Comparison of ENCODE assay signal across 25 cellular contexts in genomic region chr6:169848946-169849345, GRCh38.
"Had no signal": no experiment of that assay in that cellular context is flagged by ENCODE, and none has a peak within 500 bp of the region (broad histone marks: within the 10 kb centered on the region; RNA-seq: fewer than 3 reads in every experiment).

No MANE protein-coding gene starts in this region.

- H3K4me3 ChIP-seq: breast epithelium, colonic mucosa, esophagus squamous epithelium, gastroesophageal sphincter, lung, ovary, psoas muscle, right atrium auricular region, skin epidermis had no signal

- ATAC-seq: activated T-cell treated with anti-CD3 and anti-CD28 coated beads, Interleukin-2, amount 50 U/mL, for 4 hours; gastroesophageal sphincter; left colon; natural killer cell; psoas muscle; SK-N-SH treated with all-trans-retinoic acid at 6 μM for 48 hours; stimulated activated memory B cell treated with anti-CD40 and anti-IgM and Interleukin-4, amounts not matched to agents 10 μg/mL and 1 μg/mL and 100 μg/mL, for 72 hours; T-cell had no signal

- FAIRE-seq: islet of Langerhans, TTC549 had no signal

- H3K27ac ChIP-seq: breast epithelium, colonic mucosa, esophagus squamous epithelium, gastroesophageal sphincter, ovary, psoas muscle, right atrium auricular region, skin epidermis, WERI-Rb-1 had no signal

- H3K36me3 ChIP-seq: breast epithelium, colonic mucosa, esophagus squamous epithelium, gastroesophageal sphincter, ovary, right atrium auricular region, WERI-Rb-1 had no signal

- H3K9me3 ChIP-seq: breast epithelium, colonic mucosa, esophagus squamous epithelium, gastroesophageal sphincter, ovary, psoas muscle, right atrium auricular region had no signal

- H3K4me1 ChIP-seq: breast epithelium, colonic mucosa, gastroesophageal sphincter, psoas muscle, right atrium auricular region had no signal

- H3K27me3 ChIP-seq: colonic mucosa, ovary, right atrium auricular region had no signal

- DNase-seq: activated CD4-positive, alpha-beta T cell treated with anti-CD3 and anti-CD28 coated beads for 1 hour; activated CD8-positive, alpha-beta memory T cell treated with anti-CD3 and anti-CD28 coated beads, Interleukin-2, amount 50 U/mL, for 48 hours; activated naive CD4-positive, alpha-beta T cell treated with anti-CD3 and anti-CD28 coated beads for 36 hours; activated naive CD8-positive, alpha-beta T cell treated with anti-CD3 and anti-CD28 coated beads, Interleukin-2, amount 10 ng/mL, durations not matched to agents 7 days and 5 days; activated T-cell treated with anti-CD3 and anti-CD28 coated beads, Interleukin-2, amount 50 U/mL, for 4 hours; amniotic stem cell; colonic mucosa; esophagus squamous epithelium; hypothalamus; left colon; natural killer cell; psoas muscle; trophoblast cell; WERI-Rb-1 had no signal
